Comparison of ENCODE assay signal across 10 cellular contexts in the genomic region with DNA sequence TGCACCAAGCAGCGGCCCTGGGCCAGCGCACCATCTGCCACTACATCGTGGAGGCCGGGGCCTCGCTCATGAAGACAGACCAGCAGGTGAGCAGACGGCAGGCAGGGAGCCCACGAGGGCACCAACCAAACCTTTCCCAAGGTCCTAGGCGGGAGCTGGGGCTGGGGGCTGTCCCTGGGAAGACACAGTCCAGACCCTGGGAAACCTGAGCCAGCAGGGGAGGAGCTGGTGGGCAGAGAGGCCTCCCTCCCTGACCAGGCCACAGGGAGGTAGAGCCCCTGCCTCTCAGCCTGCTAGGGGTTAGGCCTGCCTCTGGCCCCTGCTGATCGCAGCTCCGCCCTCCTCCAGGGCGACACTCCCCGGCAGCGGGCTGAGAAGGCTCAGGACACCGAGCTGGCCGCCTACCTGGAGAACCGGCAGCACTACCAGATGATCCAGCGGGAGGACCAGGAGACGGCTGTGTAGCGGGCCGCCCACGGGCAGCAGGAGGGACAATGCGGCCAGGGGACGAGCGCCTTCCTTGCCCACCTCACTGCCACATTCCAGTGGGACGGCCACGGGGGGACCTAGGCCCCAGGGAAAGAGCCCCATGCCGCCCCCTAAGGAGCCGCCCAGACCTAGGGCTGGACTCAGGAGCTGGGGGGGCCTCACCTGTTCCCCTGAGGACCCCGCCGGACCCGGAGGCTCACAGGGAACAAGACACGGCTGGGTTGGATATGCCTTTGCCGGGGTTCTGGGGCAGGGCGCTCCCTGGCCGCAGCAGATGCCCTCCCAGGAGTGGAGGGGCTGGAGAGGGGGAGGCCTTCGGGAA. TPM values are rescaled to one million over a fixed set of nuclear protein-coding genes. Genes with fewer than 3 reads are reported as not detected.
DNase-seq lines count a peak whose midpoint lies in the region; ATAC-seq and TF ChIP-seq lines count a peak whose summit lies in the region.
"Not testable (repeated sequence)": the region's sequence is repeated elsewhere in the genome, so short reads cannot be mapped to it uniquely, and the experiment has no call there.
"Had no signal": no experiment of that assay in that cellular context is flagged by ENCODE, and none has a peak within 500 bp of the region (broad histone marks: within the 10 kb centered on the region; RNA-seq: fewer than 3 reads in every experiment).

No MANE protein-coding gene starts in this region.

- TF ChIP-seq CTCF in BE2C (IDR thresholded peaks at IDR 0.05; ENCODE audit: low read depth, low read length); GM13977 (IDR thresholded peaks at IDR 0.05; ENCODE audit: extremely low read depth, insufficient read depth, missing control alignments); activated CD8-positive, alpha-beta T cell treated with anti-CD3 and anti-CD28 coated beads for 36 hours (IDR thresholded peaks at IDR 0.05); natural killer cell (IDR thresholded peaks at IDR 0.05): not testable (repeated sequence)

- peaks cover 18% of the 10 kb centered on the region for H3K36me3 Mint-ChIP-seq in activated CD8-positive, alpha-beta T cell treated with anti-CD3 and anti-CD28 coated beads for 36 hours (ENCODE audit: low read depth)
- H3K36me3 Mint-ChIP-seq in natural killer cell, result not testable (repeated sequence)
- H3K36me3 Mint-ChIP-seq in stimulated activated effector memory CD8-positive, alpha-beta T cell treated with anti-CD3 and anti-CD28 coated beads, Interleukin-12 subunit alpha, Interleukin-12 subunit beta, amount 100 ng/mL, for 72 hours, result peaks cover 49% of the 10 kb centered on the region

- H3K9me3 ChIP-seq in BE2C, result not testable (repeated sequence)

- not testable (repeated sequence) for H3K27me3 Mint-ChIP-seq in activated CD8-positive, alpha-beta T cell treated with anti-CD3 and anti-CD28 coated beads for 36 hours; natural killer cell (ENCODE audit: low read depth in 2 of 2)

- not testable (repeated sequence) for H3K9me3 Mint-ChIP-seq in activated CD8-positive, alpha-beta T cell treated with anti-CD3 and anti-CD28 coated beads for 36 hours; natural killer cell; stimulated activated effector memory CD8-positive, alpha-beta T cell treated with anti-CD3 and anti-CD28 coated beads, Interleukin-12 subunit alpha, Interleukin-12 subunit beta, amount 100 ng/mL, for 72 hours

- H3K27ac Mint-ChIP-seq in activated CD8-positive, alpha-beta T cell treated with anti-CD3 and anti-CD28 coated beads for 36 hours, result peak overlapping the region; percentile 34
- peak overlapping the region; percentile 72 to 85 for H3K27ac Mint-ChIP-seq in natural killer cell
- H3K27ac Mint-ChIP-seq in stimulated activated effector memory CD8-positive, alpha-beta T cell treated with anti-CD3 and anti-CD28 coated beads, Interleukin-12 subunit alpha, Interleukin-12 subunit beta, amount 100 ng/mL, for 72 hours, result peak overlapping the region; percentile 48

- POLR2A ChIA-PET in activated CD8-positive, alpha-beta T cell treated with anti-CD3 and anti-CD28 coated beads for 36 hours (lab: Charles Lee), result interaction anchor here (0.9 to 2.2 kb wide), 6 partner anchors 11 to 137 kb away, joined by 3 to 7 read pairs (median 3); a partner anchor contains a TSS

- not testable (repeated sequence) for ATAC-seq in activated CD8-positive, alpha-beta T cell treated with anti-CD3 and anti-CD28 coated beads for 36 hours; stimulated activated effector memory CD8-positive, alpha-beta T cell treated with anti-CD3 and anti-CD28 coated beads, Interleukin-12 subunit alpha, Interleukin-12 subunit beta, amount 100 ng/mL, for 72 hours
- peak in 1 of 3 donors; percentile 23 for ATAC-seq in natural killer cell

- H3K4me1 Mint-ChIP-seq in activated CD8-positive, alpha-beta T cell treated with anti-CD3 and anti-CD28 coated beads for 36 hours (ENCODE audit: low read depth), result peaks cover 15% of the 10 kb centered on the region
- peaks cover 13 to 38% of the 10 kb centered on the region in 2 donors for H3K4me1 Mint-ChIP-seq in natural killer cell
- H3K4me1 Mint-ChIP-seq in stimulated activated effector memory CD8-positive, alpha-beta T cell treated with anti-CD3 and anti-CD28 coated beads, Interleukin-12 subunit alpha, Interleukin-12 subunit beta, amount 100 ng/mL, for 72 hours, result peaks cover 19% of the 10 kb centered on the region

- not testable (repeated sequence) for H3K4me3 ChIP-seq in BE2C (ENCODE audit: low read depth, low read length)
- H3K4me3 ChIP-seq in iPS-11a (ENCODE audit: low read depth, low read length), result peak overlapping the region; percentile 13

- intact Hi-C loops in activated CD8-positive, alpha-beta T cell treated with anti-CD3 and anti-CD28 coated beads for 36 hours (cut with micrococcal nuclease), result not testable (repeated sequence)
- intact Hi-C loops in natural killer cell (cut with micrococcal nuclease), result loop anchor here (5.0 kb wide), 1 partner anchor 32 kb away; a partner anchor contains a TSS

- in situ Hi-C loops in GM13977 (cut with MboI; ENCODE audit: low pct_unique_long_range_greater_than_20kb, low sequenced_read_pairs, unreplicated experiment), result not testable (repeated sequence)

- H3K4me1 ChIP-seq in BE2C, result not testable (repeated sequence)

- not testable (repeated sequence) for H3K27me3 ChIP-seq in BE2C

- DNase-seq in BE2C (peak; percentile 39), GM13977 (ENCODE audit: low spot score) (peak; percentile 33), NCI-H748 (lab: John Stamatoyannopoulos, UW; ENCODE audit: unreplicated experiment) (peak; percentile 62), ecto neural progenitor cell (ENCODE audit: low spot score) (peak; percentile 88)
- not testable (repeated sequence) for DNase-seq in activated CD8-positive, alpha-beta T cell treated with anti-CD3 and anti-CD28 coated beads for 36 hours; natural killer cell; stimulated activated effector memory CD8-positive, alpha-beta T cell treated with anti-CD3 and anti-CD28 coated beads, Interleukin-12 subunit alpha, Interleukin-12 subunit beta, amount 100 ng/mL, for 72 hours (ENCODE audit: low spot score in 2 of 2)

- CTCF ChIA-PET in activated CD8-positive, alpha-beta T cell treated with anti-CD3 and anti-CD28 coated beads for 36 hours (lab: Charles Lee), result interaction anchor here (4.6 kb wide), 1 partner anchor 28 kb away, joined by 22 read pairs; no protein-coding TSS in a partner anchor

- H3K4me3 Mint-ChIP-seq in activated CD8-positive, alpha-beta T cell treated with anti-CD3 and anti-CD28 coated beads for 36 hours, result not testable (repeated sequence)
- H3K4me3 Mint-ChIP-seq in natural killer cell, result peak overlapping the region; percentile 69
- H3K4me3 Mint-ChIP-seq in stimulated activated effector memory CD8-positive, alpha-beta T cell treated with anti-CD3 and anti-CD28 coated beads, Interleukin-12 subunit alpha, Interleukin-12 subunit beta, amount 100 ng/mL, for 72 hours, result peak overlapping the region; percentile 68

- H3K36me3 ChIP-seq in BE2C, result not testable (repeated sequence)

RNA-seq across cellular contexts. Expression of a gene that starts 1.8 kb away (rescaled TPM):
- 215 TPM for polyA plus RNA-seq in BE2C (2012; ENCODE audit: insufficient read depth, insufficient read length, low read depth)
- 1 to 10 TPM; 4.2 to 4.9 TPM for total RNA-seq in activated CD8-positive, alpha-beta T cell treated with anti-CD3 and anti-CD28 coated beads for 36 hours
- total RNA-seq in natural killer cell, result 10 to 100 TPM in 1 of 3 donors, 1 to 10 TPM in 2; 4.5 to 10.6 (median 6.3) TPM

RNA-seq across cellular contexts. Expression of a gene that starts 11.9 kb away (rescaled TPM):
- not detected for polyA plus RNA-seq in BE2C (2012; ENCODE audit: insufficient read depth, insufficient read length, low read depth)
- total RNA-seq in activated CD8-positive, alpha-beta T cell treated with anti-CD3 and anti-CD28 coated beads for 36 hours, result not detected
- 1 to 10 TPM; 2.2 to 6.5 (median 3.7) TPM for total RNA-seq in natural killer cell
- total RNA-seq: mesenteric fat pad, ureter had no signal

RNA-seq across cellular contexts. Expression of a gene that starts 32.4 kb away (rescaled TPM):
- polyA plus RNA-seq in BE2C (2012; ENCODE audit: insufficient read depth, insufficient read length, low read depth), result 74.7 TPM
- total RNA-seq in activated CD8-positive, alpha-beta T cell treated with anti-CD3 and anti-CD28 coated beads for 36 hours, result 10 to 100 TPM; 94.4 to 94.9 TPM
- total RNA-seq in natural killer cell, result 100 to 1,000 TPM; 307 to 377 (median 350) TPM
